ENCODE assay signal across 23 cellular contexts in the genomic region with DNA sequence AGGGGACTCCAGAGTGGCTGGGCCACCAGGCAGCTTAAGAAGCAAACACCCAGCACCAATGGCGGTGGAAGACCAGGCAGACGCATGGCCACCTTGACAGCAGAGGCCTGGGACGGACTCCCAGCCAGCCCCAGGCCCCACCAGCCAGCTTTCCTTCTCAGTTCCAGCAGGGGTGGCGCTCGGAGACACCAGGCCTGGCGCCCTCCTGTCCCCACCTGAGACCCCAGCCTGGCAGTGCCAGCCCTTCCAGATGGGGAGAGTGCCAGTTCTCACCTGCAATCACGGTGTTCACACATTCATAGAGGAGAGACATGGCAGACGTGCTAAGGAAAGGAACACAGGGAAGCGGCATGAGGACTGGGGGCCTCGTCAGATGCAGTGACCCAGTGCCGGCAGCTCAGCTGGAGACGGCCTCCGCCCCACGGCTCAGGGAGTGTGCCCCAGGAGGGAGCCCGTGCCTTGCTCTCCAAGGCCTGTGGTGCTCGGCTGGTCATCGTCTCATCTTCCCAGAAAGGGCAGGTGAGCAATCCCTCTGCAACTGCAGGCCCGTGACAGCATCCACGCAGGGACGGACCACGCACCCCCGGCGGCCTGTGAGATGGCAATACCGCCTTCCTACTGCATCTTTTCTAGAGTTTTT. TPM values are rescaled to one million over a fixed set of nuclear protein-coding genes. Genes with fewer than 3 reads are reported as not detected.
A peak's percentile ranks its signal among the peaks of the same experiment; 100 is the strongest.
DNase-seq lines count a peak whose midpoint lies in the region; ATAC-seq, FAIRE-seq and TF ChIP-seq lines count a peak whose summit lies in the region.
"Had no signal": no experiment of that assay in that cellular context is flagged by ENCODE, and none has a peak within 500 bp of the region (broad histone marks: within the 10 kb centered on the region; RNA-seq: fewer than 3 reads in every experiment).

No MANE protein-coding gene starts in this region.

- no peak for FAIRE-seq in kidney (lab: Jason Lieb, UNC)
- FAIRE-seq: A204.1, G401.6, GM12892, H1 had no signal

- H3K4me1 ChIP-seq in heart left ventricle, result peaks cover 0 to 30% (median 15%) of the 10 kb centered on the region in 12 donors
- peaks cover 0 to 32% of the 10 kb centered on the region in 2 donors for H3K4me1 ChIP-seq in right atrium auricular region
- no peaks in the 10 kb centered on the region for H3K4me1 ChIP-seq in HEK293 (ENCODE audit: control insufficient read depth, insufficient read depth, low read length)
- no peaks in the 10 kb centered on the region for H3K4me1 ChIP-seq in kidney (ENCODE audit: control insufficient read depth in 1 of 2, insufficient read depth in 1 of 2, low read depth in 1 of 2, low read length in 2 of 2)
- H3K4me1 ChIP-seq: BLaER1, Caco-2 had no signal

- H3K36me3 ChIP-seq in heart left ventricle (peaks cover 0 to 89% (median 72%) of the 10 kb centered on the region in 9 donors), right atrium auricular region (peaks cover 59% of the 10 kb centered on the region), HEK293 (ENCODE audit: control insufficient read depth in 2 of 2, insufficient read depth in 1 of 2, low read length in 2 of 2) (peaks cover 11 to 91% of the 10 kb centered on the region in 2 experiments; a peak in 2 of 3 replicates), kidney (ENCODE audit: control insufficient read depth in 1 of 2, insufficient read depth in 2 of 2, low read length in 2 of 2) (peaks cover 28 to 41% of the 10 kb centered on the region in 2 donors)

- H3K9me3 ChIP-seq in heart left ventricle (no peaks in the 10 kb centered on the region), right atrium auricular region (no peaks in the 10 kb centered on the region), HEK293 (ENCODE audit: control insufficient read depth, insufficient read depth, low read depth, low read length) (no peaks in the 10 kb centered on the region), kidney (ENCODE audit: control insufficient read depth in 1 of 2, low read length in 2 of 2) (no peaks in the 10 kb centered on the region)
- H3K9me3 ChIP-seq: BLaER1, Caco-2 had no signal

- CTCF ChIA-PET in HEK293 (lab: Yijun Ruan, JAX), result no interaction called here

- POLR2A ChIA-PET in HEK293 (lab: Yijun Ruan, JAX), result no interaction called here

- H3K27ac ChIP-seq in heart left ventricle, result peak overlapping the region in 11 of 12 donors; percentile 34 to 95 (median 88)
- H3K27ac ChIP-seq in right atrium auricular region, result peak overlapping the region; percentile 84
- no peak overlapping the region for H3K27ac ChIP-seq in HEK293 (ENCODE audit: extremely low read depth, low read depth, low read length)
- H3K27ac ChIP-seq in kidney (ENCODE audit: low read depth in 2 of 2, low read length in 2 of 2), result no peak overlapping the region
- H3K27ac ChIP-seq: 22Rv1, BLaER1, C4-2B, GM23248 had no signal

- intact Hi-C loops in heart left ventricle (cut with DNase I), result no loop called here
- intact Hi-C loops in left cardiac atrium (cut with DNase I), result no loop called here
- intact Hi-C loops in cardiac septum (cut with DNase I), result no loop called here
- intact Hi-C loops in kidney (cut with DNase I), result no loop called here

- WGBS in heart left ventricle, 4 donors, result 91 to 93% (median 93%) methylated on average over 23 to 24 of the region's 24 CpGs

- no peak overlapping the region for H3K9ac ChIP-seq in kidney (ENCODE audit: low read length in 2 of 2)
- H3K9ac ChIP-seq: BLaER1, GM23248 had no signal

- TF ChIP-seq CTCF in heart left ventricle (IDR thresholded peaks at IDR 0.05), result no peak
- no peak for TF ChIP-seq CTCF in right atrium auricular region (IDR thresholded peaks at IDR 0.05)
- TF ChIP-seq CTCF in HEK293 (tag by site-specific recombination; IDR thresholded peaks at IDR 0.05), result no peak
- TF ChIP-seq CTCF in kidney (IDR thresholded peaks at IDR 0.05; ENCODE audit: borderline replicate concordance, extremely low read depth, insufficient read depth), result no peak

- H3K4me3 ChIP-seq in heart left ventricle, result no peak overlapping the region
- H3K4me3 ChIP-seq in right atrium auricular region, result no peak overlapping the region
- H3K4me3 ChIP-seq in HEK293 (ENCODE audit: low read depth, low read length), result no peak overlapping the region
- no peak overlapping the region for H3K4me3 ChIP-seq in kidney (ENCODE audit: low read length in 2 of 2)
- H3K4me3 ChIP-seq: BLaER1, GM23248 had no signal

- ATAC-seq in heart left ventricle (no peak), left cardiac atrium (no peak)
- ATAC-seq: CD8-positive, alpha-beta T cell had no signal

- no peak for DNase-seq in heart left ventricle
- no peak for DNase-seq in left cardiac atrium
- no peak for DNase-seq in right atrium auricular region (ENCODE audit: low spot score)
- no peak for DNase-seq in cardiac septum (ENCODE audit: low spot score)
- DNase-seq in kidney, result peak; percentile 66
- DNase-seq in NOMO-1 (lab: John Stamatoyannopoulos, UW; ENCODE audit: unreplicated experiment in 2 of 2), result no peak
- DNase-seq in NCI-H1092 treated with DMSO at 0.1 percent for 48 hours (lab: John Stamatoyannopoulos, UW), result no peak
- DNase-seq: Caco-2; CD4-positive, CD25-positive, alpha-beta regulatory T cell; CD8-positive, alpha-beta T cell; DMS153; DND-41; GM23248; H7; HCEC 1CT had no signal

- no peak for TF ChIP-seq POLR2A in heart left ventricle (IDR thresholded peaks at IDR 0.05)

- H3K27me3 ChIP-seq in heart left ventricle (no peaks in the 10 kb centered on the region), right atrium auricular region (no peaks in the 10 kb centered on the region)
- H3K27me3 ChIP-seq: BLaER1 had no signal

TF ChIP-seq in HEK293, 187 proteins besides CTCF, POLR2A, EP300 and RAD21:
- TF ChIP-seq ZNF501 (tag by site-specific recombination; IDR thresholded peaks at IDR 0.05) (no peak), ZFP3 (tag by site-specific recombination; IDR thresholded peaks at IDR 0.05; ENCODE audit: low read depth) (no peak), ZIC2 (tag by site-specific recombination; IDR thresholded peaks at IDR 0.05) (peak; percentile 68)
- TF ChIP-seq, protein P1, sequence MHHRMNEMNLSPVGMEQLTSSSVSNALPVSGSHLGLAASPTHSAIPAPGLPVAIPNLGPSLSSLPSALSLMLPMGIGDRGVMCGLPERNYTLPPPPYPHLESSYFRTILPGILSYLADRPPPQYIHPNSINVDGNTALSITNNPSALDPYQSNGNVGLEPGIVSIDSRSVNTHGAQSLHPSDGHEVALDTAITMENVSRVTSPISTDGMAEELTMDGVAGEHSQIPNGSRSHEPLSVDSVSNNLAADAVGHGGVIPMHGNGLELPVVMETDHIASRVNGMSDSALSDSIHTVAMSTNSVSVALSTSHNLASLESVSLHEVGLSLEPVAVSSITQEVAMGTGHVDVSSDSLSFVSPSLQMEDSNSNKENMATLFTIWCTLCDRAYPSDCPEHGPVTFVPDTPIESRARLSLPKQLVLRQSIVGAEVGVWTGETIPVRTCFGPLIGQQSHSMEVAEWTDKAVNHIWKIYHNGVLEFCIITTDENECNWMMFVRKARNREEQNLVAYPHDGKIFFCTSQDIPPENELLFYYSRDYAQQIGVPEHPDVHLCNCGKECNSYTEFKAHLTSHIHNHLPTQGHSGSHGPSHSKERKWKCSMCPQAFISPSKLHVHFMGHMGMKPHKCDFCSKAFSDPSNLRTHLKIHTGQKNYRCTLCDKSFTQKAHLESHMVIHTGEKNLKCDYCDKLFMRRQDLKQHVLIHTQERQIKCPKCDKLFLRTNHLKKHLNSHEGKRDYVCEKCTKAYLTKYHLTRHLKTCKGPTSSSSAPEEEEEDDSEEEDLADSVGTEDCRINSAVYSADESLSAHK (tag by site-specific recombination; IDR thresholded peaks at IDR 0.05), result no peak

RNA-seq across cellular contexts. Expression of a gene that starts 24.4 kb away (rescaled TPM):
- total RNA-seq in heart left ventricle (100 to 1,000 TPM in 5 of 9 donors, 10 to 100 TPM in 4; 63.1 to 116 (median 103) TPM), left cardiac atrium (100 to 1,000 TPM in 1 of 2 donors, 10 to 100 TPM in 1; 80.6 to 128 TPM), right atrium auricular region (10 to 100 TPM; 82.7 to 95.8 TPM), cardiac septum (89.0 TPM), kidney (125 TPM)
- polyA plus RNA-seq in heart left ventricle (100 to 1,000 TPM in 1 of 2 donors, 10 to 100 TPM in 1; 66.3 to 124 TPM), kidney (ENCODE audit: insufficient read depth, low read depth, low replicate concordance) (68.4 TPM)

RNA-seq across cellular contexts. Expression of a gene that starts 30.3 kb away (rescaled TPM):
- total RNA-seq in heart left ventricle (1 to 10 TPM in 8 of 9 donors, not detected in 1; 1.7 to 6.2 (median 2.3) TPM), left cardiac atrium (1 to 10 TPM in 1 of 2 donors, under 1 TPM in 1; 0.89 to 2.3 TPM), right atrium auricular region (1 to 10 TPM in 1 of 2 donors, under 1 TPM in 1; 0.67 to 1.4 TPM), cardiac septum (4.3 TPM), kidney (4.3 TPM)
- polyA plus RNA-seq in heart left ventricle (1 to 10 TPM; 4.4 to 5.8 TPM), kidney (ENCODE audit: insufficient read depth, low read depth, low replicate concordance) (8.9 TPM)

RNA-seq across cellular contexts. Expression of a gene that starts 30.9 kb away (rescaled TPM):
- total RNA-seq in heart left ventricle (10 to 100 TPM; 10.8 to 32.3 (median 16.7) TPM), left cardiac atrium (10 to 100 TPM; 24.9 to 28.6 TPM), right atrium auricular region (10 to 100 TPM; 19.7 to 29.4 TPM), cardiac septum (17.0 TPM), kidney (59.7 TPM)
- polyA plus RNA-seq in heart left ventricle (10 to 100 TPM in 1 of 2 donors, 1 to 10 TPM in 1; 7.1 to 18.6 TPM), kidney (ENCODE audit: insufficient read depth, low read depth, low replicate concordance) (16.9 TPM)

RNA-seq across cellular contexts. Expression of a gene that starts 36.7 kb away (rescaled TPM):
- total RNA-seq in heart left ventricle, result 10 to 100 TPM in 6 of 9 donors, 1 to 10 TPM in 3; 5.2 to 24.0 (median 10.8) TPM
- 10 to 100 TPM in 1 of 2 donors, 1 to 10 TPM in 1; 5.7 to 22.4 TPM for polyA plus RNA-seq in heart left ventricle
- 10 to 100 TPM in 1 of 2 donors, 1 to 10 TPM in 1; 9.8 to 16.2 TPM for total RNA-seq in left cardiac atrium
- 10 to 100 TPM in 1 of 2 donors, 1 to 10 TPM in 1; 6.7 to 10.3 TPM for total RNA-seq in right atrium auricular region
- total RNA-seq in cardiac septum, result 15.2 TPM
- total RNA-seq in kidney, result 32.0 TPM
- 5.7 TPM for polyA plus RNA-seq in kidney (ENCODE audit: insufficient read depth, low read depth, low replicate concordance)

Comparison
In these comparisons a context has a peak if more than half of its experiments do, and no peak if none do; other contexts are left out.
1. H3K27ac ChIP-seq: peak in heart left ventricle (11 of 12) and right atrium auricular region (2 of 2); none in HEK293 (single experiment) and kidney (0 of 2).